19 cellular contexts compared by ENCODE assay signal in genomic region chr11:14623036-14623435, GRCh38. TPM values are rescaled to one million over a fixed set of nuclear protein-coding genes. Genes with fewer than 3 reads are reported as not detected.
DNase-seq lines count a peak whose midpoint lies in the region; ATAC-seq and TF ChIP-seq lines count a peak whose summit lies in the region.
"Had no signal": no experiment of that assay in that cellular context is flagged by ENCODE, and none has a peak within 500 bp of the region (broad histone marks: within the 10 kb centered on the region; RNA-seq: fewer than 3 reads in every experiment).

No MANE protein-coding gene starts in this region.

- DNase-seq in NCI-H748 (lab: John Stamatoyannopoulos, UW; ENCODE audit: unreplicated experiment) (peak; percentile 34), NCI-H748 treated with DMSO at 0.1 percent for 48 hours (lab: John Stamatoyannopoulos, UW) (no peak), H9 (no peak), medulla oblongata (ENCODE audit: extremely low spot score) (no peak)
- DNase-seq in central memory CD4-positive, alpha-beta T cell = peak; percentile 8
- peak in 1 of 10 donors; percentile 31 for DNase-seq in naive thymus-derived CD8-positive, alpha-beta T cell
- no peak for DNase-seq in stimulated activated CD4-positive, alpha-beta T cell treated with anti-CD3 and anti-CD28 coated beads, Interleukin-2, amount 100 ng/mL, for 48 hours
- DNase-seq: AML-193; effector CD4-positive, alpha-beta T cell; GM23248; hypothalamus; NCI-H1417 treated with DMSO at 0.1 percent for 48 hours; NCI-H524 treated with DMSO at 0.1 percent for 48 hours; occipital lobe; stimulated activated CD4-positive, alpha-beta T cell treated with anti-CD3 and anti-CD28 coated beads, Interleukin-4, amount 100 ng/mL, for 1 hour; T-helper 9 cell had no signal

- no peaks in the 10 kb centered on the region for H3K9me3 ChIP-seq in H9 (ENCODE audit: control insufficient read depth, low read depth, low read length)

- no peak overlapping the region for H2BK120ac ChIP-seq in H9 (ENCODE audit: low read depth, low read length, poor library complexity, severe bottlenecking)

- H3K23me2 ChIP-seq in H9 (ENCODE audit: insufficient read length, low read depth, low read length, poor library complexity, severe bottlenecking) = no peaks in the 10 kb centered on the region

- H3K27ac Mint-ChIP-seq in H9 = no peak overlapping the region
- H3K27ac Mint-ChIP-seq in naive thymus-derived CD8-positive, alpha-beta T cell = peak overlapping the region; percentile 26 to 88 (median 57)
- H3K27ac Mint-ChIP-seq: activated T-helper 17 cell treated with anti-CD3 and anti-CD28 coated beads, Interleukin-2, amount 50 U/mL, for 72 hours had no signal

- H2BK20ac ChIP-seq in H9 (ENCODE audit: low read depth, low read length, poor library complexity, severe bottlenecking) = no peak overlapping the region

- peak; percentile 57 for TF ChIP-seq CTCF in H9 (conservative IDR thresholded peaks at IDR 0.05)

- no peak overlapping the region for H3K27ac ChIP-seq in H9 (ENCODE audit: insufficient read length, low read depth, low read length)
- H3K27ac ChIP-seq: 22Rv1, GM23248 had no signal

- H3T11ph ChIP-seq in H9 (ENCODE audit: low read length) = no peak overlapping the region

- no peak overlapping the region for H2AFZ ChIP-seq in H9 (ENCODE audit: low read length)
- H2AFZ ChIP-seq: GM23248 had no signal

- H3K4me1 Mint-ChIP-seq in H9 = no peaks in the 10 kb centered on the region
- peaks cover 30 to 91% (median 87%) of the 10 kb centered on the region in 4 donors for H3K4me1 Mint-ChIP-seq in naive thymus-derived CD8-positive, alpha-beta T cell

- no peaks in the 10 kb centered on the region for H3K27me3 Mint-ChIP-seq in H9 (ENCODE audit: low read depth)
- no peaks in the 10 kb centered on the region for H3K27me3 Mint-ChIP-seq in naive thymus-derived CD8-positive, alpha-beta T cell
- H3K27me3 Mint-ChIP-seq: activated T-helper 17 cell treated with anti-CD3 and anti-CD28 coated beads, Interleukin-2, amount 50 U/mL, for 72 hours had no signal

- H3K18ac ChIP-seq in H9 (ENCODE audit: insufficient read length, low read depth, low read length) = no peak overlapping the region

- H3K9ac ChIP-seq in H9 (ENCODE audit: extremely low read depth, insufficient read length, low read length) = no peak overlapping the region
- H3K9ac ChIP-seq: GM23248 had no signal

- ATAC-seq in naive thymus-derived CD8-positive, alpha-beta T cell = peak; percentile 28 to 36
- no peak for ATAC-seq in GM19023 (IDR thresholded peaks at IDR 0.05; ENCODE audit: unreplicated experiment)
- ATAC-seq: activated T-helper 17 cell treated with anti-CD3 and anti-CD28 coated beads, Interleukin-2, amount 50 U/mL, for 72 hours had no signal

- H4K5ac ChIP-seq in H9 (ENCODE audit: insufficient read length, low read depth, low read length) = no peak overlapping the region

- no peaks in the 10 kb centered on the region for H3K79me2 ChIP-seq in H9 (ENCODE audit: insufficient read depth, low read length)

- H4K20me1 ChIP-seq in H9 (ENCODE audit: control insufficient read depth, insufficient read depth, insufficient read length) = no peaks in the 10 kb centered on the region

- no peaks in the 10 kb centered on the region for H3K79me1 ChIP-seq in H9 (ENCODE audit: insufficient read depth, low read depth, low read length, poor library complexity, severe bottlenecking)

- H4K91ac ChIP-seq in H9 (ENCODE audit: insufficient read length, low read depth, low read length) = no peak overlapping the region

- no peaks in the 10 kb centered on the region for H3K9me3 Mint-ChIP-seq in H9
- peaks cover 0 to 9% (median 4%) of the 10 kb centered on the region in 9 donors for H3K9me3 Mint-ChIP-seq in naive thymus-derived CD8-positive, alpha-beta T cell
- H3K9me3 Mint-ChIP-seq: activated T-helper 17 cell treated with anti-CD3 and anti-CD28 coated beads, Interleukin-2, amount 50 U/mL, for 72 hours had no signal

- no peak overlapping the region for H2BK15ac ChIP-seq in H9 (ENCODE audit: low read depth, low read length)

- H2BK5ac ChIP-seq in H9 (ENCODE audit: insufficient read length, low read length) = no peak overlapping the region

- H2BK12ac ChIP-seq in H9 (ENCODE audit: insufficient read length, low read depth, low read length) = no peak overlapping the region

- no peak overlapping the region for H3K23ac ChIP-seq in H9 (ENCODE audit: insufficient read length, low read depth, low read length)

- no peak overlapping the region for H3K4me2 ChIP-seq in H9 (ENCODE audit: insufficient read depth, insufficient read length, low read length)

- no peaks in the 10 kb centered on the region for H3K4me1 ChIP-seq in H9 (ENCODE audit: insufficient read depth, low read length)

- no peak overlapping the region for H3K56ac ChIP-seq in H9 (ENCODE audit: insufficient read length, low read depth, low read length)

- H3K4me3 Mint-ChIP-seq in H9 = no peak overlapping the region
- H3K4me3 Mint-ChIP-seq in naive thymus-derived CD8-positive, alpha-beta T cell = peak overlapping the region in 5 of 10 donors; percentile 1 to 50 (median 24)
- H3K4me3 Mint-ChIP-seq: activated T-helper 17 cell treated with anti-CD3 and anti-CD28 coated beads, Interleukin-2, amount 50 U/mL, for 72 hours had no signal

- no peaks in the 10 kb centered on the region for H3K36me3 Mint-ChIP-seq in H9 (ENCODE audit: insufficient read depth in 1 of 3, low read depth in 3 of 3)
- H3K36me3 Mint-ChIP-seq in naive thymus-derived CD8-positive, alpha-beta T cell = peaks cover 5 to 15% (median 15%) of the 10 kb centered on the region in 3 donors

- WGBS in H9 (ENCODE audit: extremely low coverage, insufficient read length, low lambda C conversion rate) = no CpG with 5 or more reads among the region's 3 CpGs

- H3K4ac ChIP-seq in H9 (ENCODE audit: low read depth, low read length) = no peak overlapping the region

- H2AK5ac ChIP-seq in H9 (ENCODE audit: insufficient read length, low read length) = no peak overlapping the region

- H3K27me3 ChIP-seq in H9 (ENCODE audit: insufficient read depth, low read length) = no peaks in the 10 kb centered on the region

- POLR2A ChIA-PET in naive thymus-derived CD8-positive, alpha-beta T cell (lab: Charles Lee) = interaction anchor here (0.6 to 4.6 kb wide), 5 partner anchors 11 to 283 kb away, joined by 3 to 44 read pairs (median 4); partner anchors contain the start of gene PDE3B

- no peak overlapping the region for H3K14ac ChIP-seq in H9 (ENCODE audit: insufficient read depth, low read length)

- no peak overlapping the region for H4K8ac ChIP-seq in H9 (replicated peaks; ENCODE audit: insufficient read length, low read depth, low read length)

RNA-seq across cellular contexts. Expression of gene PDE3B, which starts 20.6 kb away (rescaled TPM):
- total RNA-seq in H9 (2021) = 6.6 and 7.2 TPM in 2 replicates
- 100 to 1,000 TPM; 228 to 240 TPM for total RNA-seq in naive thymus-derived CD8-positive, alpha-beta T cell
- 100 to 1,000 TPM in 1 of 3 donors, 10 to 100 TPM in 2; 59.2 to 127 (median 74.8) TPM for polyA plus RNA-seq in naive thymus-derived CD8-positive, alpha-beta T cell
- total RNA-seq: GM23248 had no signal
- polyA plus RNA-seq: GM23248 had no signal

Comparison
In these comparisons a context has a peak if more than half of its experiments do, and no peak if none do; other contexts are left out.
1. DNase-seq: peak in NCI-H748 (single experiment) and central memory CD4-positive, alpha-beta T cell (single experiment); none in NCI-H748 treated with DMSO at 0.1 percent for 48 hours (single experiment), H9 (single experiment), stimulated activated CD4-positive, alpha-beta T cell treated with anti-CD3 and anti-CD28 coated beads, Interleukin-2, amount 100 ng/mL, for 48 hours (0 of 2) and medulla oblongata (single experiment).
2. H3K27ac Mint-ChIP-seq: peak in naive thymus-derived CD8-positive, alpha-beta T cell (10 of 10); none in H9 (0 of 3).
3. RNA of gene PDE3B, which starts 20.6 kb away (total RNA-seq): 228 to 240 TPM in naive thymus-derived CD8-positive, alpha-beta T cell; 6.6 to 7.2 TPM in H9; every median in the first group is over 10 times any median in the second.